In genomic region chr6:36595168-36595818, GRCh38 we compare ENCODE assay signal across 8 cellular contexts. TPM values are rescaled to one million over a fixed set of nuclear protein-coding genes. Genes with fewer than 3 reads are reported as not detected.
DNase-seq lines count a peak whose midpoint lies in the region; ATAC-seq, FAIRE-seq and TF ChIP-seq lines count a peak whose summit lies in the region.

No MANE protein-coding gene starts in this region.

- CTCF ChIA-PET in CD8-positive, alpha-beta T cell (lab: Charles Lee): interaction anchor here (1.5 to 2.2 kb wide), 3 partner anchors 19 to 86 kb away, joined by 3 to 6 read pairs (median 6); no protein-coding TSS in a partner anchor

- intact Hi-C loops in CD8-positive, alpha-beta T cell (cut with DNase I, micrococcal nuclease): loop anchor here (5.0 to 10.0 kb wide), 4 partner anchors 470 to 910 kb away; partner anchors contain the start of genes FKBP5 (in 1 of the 2), MAPK14 (in 1 of the 2) and PIM1 (in 1 of the 2)
- intact Hi-C loops in esophagus muscularis mucosa (cut with DNase I): loop anchor here (5.0 kb wide), 1 partner anchor 153 kb away; the partner anchor contains the start of genes KCTD20 and PXT1

- no peak for TF ChIP-seq CTCF in CD8-positive, alpha-beta T cell (IDR thresholded peaks at IDR 0.05)
- no peak for TF ChIP-seq CTCF in esophagus muscularis mucosa (IDR thresholded peaks at IDR 0.05)

- H3K9me3 Mint-ChIP-seq in CD8-positive, alpha-beta T cell: no peaks in the 10 kb centered on the region
- H3K9me3 Mint-ChIP-seq in naive thymus-derived CD8-positive, alpha-beta T cell: peaks cover 0 to 5% (median 0%) of the 10 kb centered on the region in 9 donors

- H3K4me1 Mint-ChIP-seq in CD8-positive, alpha-beta T cell (ENCODE audit: low read depth): peaks cover 55% of the 10 kb centered on the region
- peaks cover 46% of the 10 kb centered on the region for H3K4me1 Mint-ChIP-seq in T-helper 17 cell
- H3K4me1 Mint-ChIP-seq in naive thymus-derived CD8-positive, alpha-beta T cell: peaks cover 27 to 60% (median 53%) of the 10 kb centered on the region in 4 donors

- H3K27me3 ChIP-seq in CD8-positive, alpha-beta T cell (ENCODE audit: insufficient read depth, low read length): no peaks in the 10 kb centered on the region
- H3K27me3 ChIP-seq in esophagus muscularis mucosa: no peaks in the 10 kb centered on the region

- POLR2A ChIA-PET in CD8-positive, alpha-beta T cell (lab: Charles Lee): interaction anchor here (0.6 to 10.2 kb wide), 15 partner anchors 8 to 172 kb away, joined by 3 to 141 read pairs (median 4); no protein-coding TSS in a partner anchor
- POLR2A ChIA-PET in naive thymus-derived CD8-positive, alpha-beta T cell (lab: Charles Lee): interaction anchor here (0.5 to 13.3 kb wide), 23 partner anchors 8 to 897 kb away, joined by 3 to 353 read pairs (median 4); partner anchors contain the start of genes CDKN1A, KCTD20, MAPK14 and STK38

- no peak for FAIRE-seq in RCC 7860 (lab: Jason Lieb, UNC)

- peak overlapping the region; percentile 95 for H3K27ac ChIP-seq in CD8-positive, alpha-beta T cell (ENCODE audit: low read depth, low read length)
- peak overlapping the region; percentile 92 to 99 (median 96) for H3K27ac ChIP-seq in esophagus muscularis mucosa (replicated peaks in 1 of 4)

- H3K36me3 ChIP-seq in CD8-positive, alpha-beta T cell (ENCODE audit: insufficient read depth, low read length): peaks cover 36% of the 10 kb centered on the region
- H3K36me3 ChIP-seq in esophagus muscularis mucosa: peaks cover 31 to 38% (median 35%) of the 10 kb centered on the region in 4 donors

- H3K27ac Mint-ChIP-seq in CD8-positive, alpha-beta T cell: peak overlapping the region; percentile 99
- H3K27ac Mint-ChIP-seq in T-helper 17 cell: peak overlapping the region; percentile 97
- H3K27ac Mint-ChIP-seq in naive thymus-derived CD8-positive, alpha-beta T cell: peak overlapping the region; percentile 96 to 100 (median 100)

- no peak for ATAC-seq in CD8-positive, alpha-beta T cell
- ATAC-seq in T-helper 17 cell (no peak), GM19395 (IDR thresholded peaks at IDR 0.05; ENCODE audit: unreplicated experiment) (no peak), HG02938 (IDR thresholded peaks at IDR 0.05; ENCODE audit: unreplicated experiment) (no peak)
- ATAC-seq in naive thymus-derived CD8-positive, alpha-beta T cell: no peak

- H3K36me3 Mint-ChIP-seq in CD8-positive, alpha-beta T cell: peaks cover 59% of the 10 kb centered on the region
- H3K36me3 Mint-ChIP-seq in T-helper 17 cell (ENCODE audit: low read depth): peaks cover 26% of the 10 kb centered on the region
- H3K36me3 Mint-ChIP-seq in naive thymus-derived CD8-positive, alpha-beta T cell: peaks cover 44 to 58% (median 55%) of the 10 kb centered on the region in 3 donors

- peak overlapping the region; percentile 97 for H3K4me3 Mint-ChIP-seq in CD8-positive, alpha-beta T cell
- peak overlapping the region; percentile 90 for H3K4me3 Mint-ChIP-seq in T-helper 17 cell
- peak overlapping the region; percentile 89 to 100 (median 98) for H3K4me3 Mint-ChIP-seq in naive thymus-derived CD8-positive, alpha-beta T cell

- TF ChIP-seq EP300 in esophagus muscularis mucosa (IDR thresholded peaks at IDR 0.05): no peak

- WGBS in esophagus muscularis mucosa: 0% methylated on average over 11 of the region's 11 CpGs

- no peak for TF ChIP-seq POLR2A in esophagus muscularis mucosa (IDR thresholded peaks at IDR 0.05; ENCODE audit: low read depth)

- DNase-seq in CD8-positive, alpha-beta T cell: no peak
- no peak for DNase-seq in Jurkat, Clone E6-1 (ENCODE audit: low read depth, low spot score)
- no peak for DNase-seq in T-helper 17 cell
- DNase-seq in esophagus muscularis mucosa (ENCODE audit: extremely low spot score): no peak
- peak in 5 of 10 donors; percentile 22 to 50 (median 46) for DNase-seq in naive thymus-derived CD8-positive, alpha-beta T cell
- DNase-seq in RCC 7860 (ENCODE audit: low spot score): no peak

- H3K4me1 ChIP-seq in CD8-positive, alpha-beta T cell (ENCODE audit: insufficient read depth, low read length): peaks cover 52% of the 10 kb centered on the region
- H3K4me1 ChIP-seq in esophagus muscularis mucosa: peaks cover 46 to 56% (median 52%) of the 10 kb centered on the region in 4 donors

- H3K27me3 Mint-ChIP-seq in CD8-positive, alpha-beta T cell (ENCODE audit: low read depth): no peaks in the 10 kb centered on the region
- no peaks in the 10 kb centered on the region for H3K27me3 Mint-ChIP-seq in T-helper 17 cell
- H3K27me3 Mint-ChIP-seq in naive thymus-derived CD8-positive, alpha-beta T cell: peaks cover 0 to 4% (median 0%) of the 10 kb centered on the region in 5 donors

- H3K4me3 ChIP-seq in CD8-positive, alpha-beta T cell (ENCODE audit: low read depth, low read length): peak overlapping the region; percentile 74
- peak overlapping the region; percentile 100 for H3K4me3 ChIP-seq in Jurkat, Clone E6-1 (ENCODE audit: low read length)
- peak overlapping the region; percentile 75 to 85 (median 78) for H3K4me3 ChIP-seq in esophagus muscularis mucosa

- no peaks in the 10 kb centered on the region for H3K9me3 ChIP-seq in CD8-positive, alpha-beta T cell (ENCODE audit: low read length)
- peaks cover 2% of the 10 kb centered on the region for H3K9me3 ChIP-seq in T-helper 17 cell (ENCODE audit: control insufficient read depth, low read length, poor library complexity, severe bottlenecking)
- H3K9me3 ChIP-seq in esophagus muscularis mucosa: no peaks in the 10 kb centered on the region

RNA-seq across cellular contexts. Expression of gene SRSF3, which starts 1.1 kb away (rescaled TPM):
- 100 to 1,000 TPM; 620 to 627 TPM for total RNA-seq in CD8-positive, alpha-beta T cell
- polyA plus RNA-seq in Jurkat, Clone E6-1 (2012; ENCODE audit: insufficient read depth, insufficient read length): 867 TPM
- 100 to 1,000 TPM; 638 to 646 TPM for total RNA-seq in T-helper 17 cell
- total RNA-seq in esophagus muscularis mucosa: 100 to 1,000 TPM; 149 to 226 (median 180) TPM
- 100 to 1,000 TPM; 357 to 359 TPM for total RNA-seq in naive thymus-derived CD8-positive, alpha-beta T cell
- polyA plus RNA-seq in naive thymus-derived CD8-positive, alpha-beta T cell: 100 to 1,000 TPM; 268 to 375 (median 332) TPM

RNA-seq across cellular contexts. Expression of gene STK38, which starts 48.0 kb away (rescaled TPM):
- 10 to 100 TPM; 37.6 to 38.7 TPM for total RNA-seq in CD8-positive, alpha-beta T cell
- 27.3 TPM for polyA plus RNA-seq in Jurkat, Clone E6-1 (2012; ENCODE audit: insufficient read depth, insufficient read length)
- total RNA-seq in T-helper 17 cell: 10 to 100 TPM; 85.0 to 85.5 TPM
- 10 to 100 TPM; 32.0 to 44.3 (median 40.3) TPM for total RNA-seq in esophagus muscularis mucosa
- total RNA-seq in naive thymus-derived CD8-positive, alpha-beta T cell: 100 to 1,000 TPM; 151 to 163 TPM
- 10 to 100 TPM; 46.4 to 79.6 (median 52.8) TPM for polyA plus RNA-seq in naive thymus-derived CD8-positive, alpha-beta T cell
